Comparison of ENCODE assay signal across 1 cellular context in genomic region chr4:37667197-37668100, GRCh38.
TF ChIP-seq lines count a peak whose summit lies in the region.

No MANE protein-coding gene starts in this region.

TF ChIP-seq in IMR-90, 13 proteins besides CTCF, POLR2A, EP300 and RAD21 (continued from another document):
- TF ChIP-seq ELK1 (IDR thresholded peaks at IDR 0.05; ENCODE audit: borderline replicate concordance, low read depth, low read length) (no peak), RFX5 (IDR thresholded peaks at IDR 0.05; ENCODE audit: low read depth, low read length) (no peak), CHD1 (IDR thresholded peaks at IDR 0.05; ENCODE audit: low read depth, low read length) (no peak)
